14 cellular contexts compared by ENCODE assay signal in genomic region chr5:116566251-116566650, GRCh38. TPM values are rescaled to one million over a fixed set of nuclear protein-coding genes. Genes with fewer than 3 reads are reported as not detected.
DNase-seq lines count a peak whose midpoint lies in the region; ATAC-seq and TF ChIP-seq lines count a peak whose summit lies in the region.
"Had no signal": no experiment of that assay in that cellular context is flagged by ENCODE, and none has a peak within 500 bp of the region (broad histone marks: within the 10 kb centered on the region; RNA-seq: fewer than 3 reads in every experiment).

No MANE protein-coding gene starts in this region.

- no peak overlapping the region for H3K27ac ChIP-seq in RWPE1
- H3K27ac ChIP-seq: left ventricle myocardium inferior had no signal

- no peak for TF ChIP-seq CTCF in RWPE1 (conservative IDR thresholded peaks at IDR 0.05; ENCODE audit: low read depth)

- H3K9me3 ChIP-seq in ES-I3 (ENCODE audit: control insufficient read depth, insufficient read depth, low read length) = no peaks in the 10 kb centered on the region
- H3K9me3 ChIP-seq: left ventricle myocardium inferior had no signal

- ATAC-seq in GM19452 (IDR thresholded peaks at IDR 0.05; ENCODE audit: unreplicated experiment) = peak; percentile 74
- peak; percentile 74 for ATAC-seq in HG02870 (IDR thresholded peaks at IDR 0.05; ENCODE audit: unreplicated experiment)
- ATAC-seq in HG03571 (IDR thresholded peaks at IDR 0.05; ENCODE audit: unreplicated experiment) = peak; percentile 76
- no peak for ATAC-seq in HG02884 (IDR thresholded peaks at IDR 0.05; ENCODE audit: unreplicated experiment)

- H3K9ac ChIP-seq in ES-I3 (ENCODE audit: low read depth, low read length) = peak overlapping the region; percentile 28; the same call in 1 of the 2 replicates

- DNase-seq in mucosa of gallbladder (ENCODE audit: low spot score) (no peak), RWPE1 (ENCODE audit: low spot score) (no peak)
- DNase-seq in NK-92 treated with Interleukin-12 subunit alpha and Interleukin-12 subunit beta, amount 100 ng/mL, for 24 hours (lab: John Stamatoyannopoulos, UW) = no peak
- DNase-seq: activated CD8-positive, alpha-beta memory T cell treated with anti-CD3 and anti-CD28 coated beads for 24 hours; foreskin fibroblast; left ventricle myocardium inferior; NCI-H1105; NCI-H82; stimulated activated naive CD4-positive, alpha-beta T cell treated with Interleukin-2 at 50 U/mL for 16 hours had no signal

- CTCF ChIA-PET in RWPE1 (lab: Yijun Ruan, JAX) = no interaction called here

- POLR2A ChIA-PET in RWPE1 (lab: Yijun Ruan, JAX; ENCODE audit: low non-redundant PET) = no interaction called here

- peaks cover 44% of the 10 kb centered on the region for H3K4me1 ChIP-seq in ES-I3 (ENCODE audit: insufficient read depth, low read length)

- peaks cover 35% of the 10 kb centered on the region for H3K36me3 ChIP-seq in ES-I3 (ENCODE audit: insufficient read depth, low read length)
- H3K36me3 ChIP-seq: left ventricle myocardium inferior had no signal

RNA-seq across cellular contexts. Expression of gene SEMA6A, which starts 8.4 kb away (rescaled TPM):
- total RNA-seq in mucosa of gallbladder = 98.1 TPM
